12 cellular contexts compared by ENCODE assay signal in genomic region chr17:2814049-2814448, GRCh38. TPM values are rescaled to one million over a fixed set of nuclear protein-coding genes. Genes with fewer than 3 reads are reported as not detected.
A peak's percentile ranks its signal among the peaks of the same experiment; 100 is the strongest.
DNase-seq lines count a peak whose midpoint lies in the region; ATAC-seq and TF ChIP-seq lines count a peak whose summit lies in the region.
"Had no signal": no experiment of that assay in that cellular context is flagged by ENCODE, and none has a peak within 500 bp of the region (broad histone marks: within the 10 kb centered on the region; RNA-seq: fewer than 3 reads in every experiment).

No MANE protein-coding gene starts in this region.

- peaks cover 6% of the 10 kb centered on the region for H3K27me3 Mint-ChIP-seq in activated CD4-positive, alpha-beta memory T cell treated with anti-CD3 and anti-CD28 coated beads for 36 hours
- H3K27me3 Mint-ChIP-seq in nephron progenitor cell (ENCODE audit: low read depth, poor library complexity), result peaks cover 3% of the 10 kb centered on the region

- H4K20me1 ChIP-seq in osteoblast (ENCODE audit: insufficient read depth, low read length), result no peaks in the 10 kb centered on the region

- CTCF ChIA-PET in activated CD4-positive, alpha-beta memory T cell treated with anti-CD3 and anti-CD28 coated beads for 36 hours (lab: Charles Lee), result interaction anchor here (0.9 to 2.3 kb wide), 10 partner anchors 8 to 235 kb away, joined by 3 to 20 read pairs (median 6); partner anchors contain the start of gene RAP1GAP2

- H3K4me2 ChIP-seq in osteoblast (ENCODE audit: insufficient read depth, low read length), result peak overlapping the region; percentile 51

- peak overlapping the region; percentile 62 for H2AFZ ChIP-seq in osteoblast (ENCODE audit: low read length)

- H3K36me3 ChIP-seq in osteoblast (ENCODE audit: insufficient read depth, low read length), result no peaks in the 10 kb centered on the region
- H3K36me3 ChIP-seq: cardiac muscle cell had no signal

- H3K9me3 Mint-ChIP-seq in activated CD4-positive, alpha-beta memory T cell treated with anti-CD3 and anti-CD28 coated beads for 36 hours, result no peaks in the 10 kb centered on the region
- no peaks in the 10 kb centered on the region for H3K9me3 Mint-ChIP-seq in nephron progenitor cell

- peaks cover 3% of the 10 kb centered on the region for H3K27me3 ChIP-seq in osteoblast (ENCODE audit: insufficient read depth, low read length)
- H3K27me3 ChIP-seq: cardiac muscle cell had no signal

- H3K4me3 Mint-ChIP-seq in activated CD4-positive, alpha-beta memory T cell treated with anti-CD3 and anti-CD28 coated beads for 36 hours, result peak overlapping the region; percentile 13
- H3K4me3 Mint-ChIP-seq in nephron progenitor cell, result no peak overlapping the region

- no peaks in the 10 kb centered on the region for H3K9me3 ChIP-seq in osteoblast (ENCODE audit: low read depth, low read length)

- H3K79me2 ChIP-seq in osteoblast (ENCODE audit: insufficient read depth, low read length), result no peaks in the 10 kb centered on the region

- H3K4me1 Mint-ChIP-seq in activated CD4-positive, alpha-beta memory T cell treated with anti-CD3 and anti-CD28 coated beads for 36 hours (ENCODE audit: low read depth), result peaks cover 17% of the 10 kb centered on the region
- peaks cover 21% of the 10 kb centered on the region for H3K4me1 Mint-ChIP-seq in nephron progenitor cell

- intact Hi-C loops in activated CD4-positive, alpha-beta memory T cell treated with anti-CD3 and anti-CD28 coated beads for 36 hours (cut with micrococcal nuclease), result loop anchor here (1.0 to 2.0 kb wide), 2 partner anchors 22 to 103 kb away; partner anchors contain the start of gene CLUH

- POLR2A ChIA-PET in activated CD4-positive, alpha-beta memory T cell treated with anti-CD3 and anti-CD28 coated beads for 36 hours (lab: Charles Lee), result interaction anchor here (1.0 to 1.8 kb wide), 2 partner anchors 18 to 21 kb away, joined by 3 to 15 read pairs; partner anchors contain the start of gene RAP1GAP2

- H3K4me1 ChIP-seq in osteoblast (ENCODE audit: insufficient read depth, low read length), result peaks cover 20% of the 10 kb centered on the region

- no peak overlapping the region for H3K27ac ChIP-seq in osteoblast (ENCODE audit: low read depth, low read length)
- H3K27ac ChIP-seq: cardiac muscle cell had no signal

- H3K4me3 ChIP-seq in osteoblast (ENCODE audit: insufficient read depth, low read length), result peak overlapping the region; percentile 7
- H3K4me3 ChIP-seq: cardiac muscle cell, lung had no signal

- TF ChIP-seq CTCF in osteoblast (IDR thresholded peaks at IDR 0.05; ENCODE audit: extremely low read depth, low read depth, low read length) (no peak), nephron progenitor cell (IDR thresholded peaks at IDR 0.05) (no peak)

- H3K36me3 Mint-ChIP-seq in activated CD4-positive, alpha-beta memory T cell treated with anti-CD3 and anti-CD28 coated beads for 36 hours, result no peaks in the 10 kb centered on the region
- no peaks in the 10 kb centered on the region for H3K36me3 Mint-ChIP-seq in nephron progenitor cell (ENCODE audit: low read depth)

- DNase-seq in NOMO-1 treated with DMSO at 0.1 percent for 48 hours (lab: John Stamatoyannopoulos, UW; ENCODE audit: unreplicated experiment), result peak; percentile 30
- no peak for DNase-seq in NOMO-1 treated with dmso at 0.1 percent for 144 hours (lab: John Stamatoyannopoulos, UW; ENCODE audit: unreplicated experiment)
- no peak for DNase-seq in activated CD4-positive, alpha-beta memory T cell treated with anti-CD3 and anti-CD28 coated beads for 36 hours
- peak; percentile 35 for DNase-seq in osteoblast (ENCODE audit: insufficient read length, low spot score, missing footprints)
- no peak for DNase-seq in SHP77 treated with DMSO at 0.1 percent for 48 hours (lab: John Stamatoyannopoulos, UW)
- DNase-seq in nephron progenitor cell, result no peak
- DNase-seq: 8988T, NCI-H1417 treated with DMSO at 0.1 percent for 48 hours had no signal

- H3K27ac Mint-ChIP-seq in activated CD4-positive, alpha-beta memory T cell treated with anti-CD3 and anti-CD28 coated beads for 36 hours, result no peak overlapping the region
- no peak overlapping the region for H3K27ac Mint-ChIP-seq in nephron progenitor cell

- ATAC-seq in HG03108 (IDR thresholded peaks at IDR 0.05; ENCODE audit: unreplicated experiment), result peak; percentile 25
- ATAC-seq in HG03520 (IDR thresholded peaks at IDR 0.05; ENCODE audit: unreplicated experiment), result no peak

RNA-seq across cellular contexts. Expression of gene RAP1GAP2, which starts 17.8 kb away (rescaled TPM):
- 1 to 10 TPM; 1.9 to 2.3 TPM for total RNA-seq in activated CD4-positive, alpha-beta memory T cell treated with anti-CD3 and anti-CD28 coated beads for 36 hours
- total RNA-seq in osteoblast, result 2.7 and 2.9 TPM in 2 replicates

Comparison
In these comparisons a context has a peak if more than half of its experiments do, and no peak if none do; other contexts are left out.
1. DNase-seq: peak in NOMO-1 treated with DMSO at 0.1 percent for 48 hours (single experiment) and osteoblast (single experiment); none in NOMO-1 treated with dmso at 0.1 percent for 144 hours (single experiment), activated CD4-positive, alpha-beta memory T cell treated with anti-CD3 and anti-CD28 coated beads for 36 hours (single experiment), SHP77 treated with DMSO at 0.1 percent for 48 hours (single experiment) and nephron progenitor cell (single experiment).